ENCODE assay signal across 8 cellular contexts in the genomic region with DNA sequence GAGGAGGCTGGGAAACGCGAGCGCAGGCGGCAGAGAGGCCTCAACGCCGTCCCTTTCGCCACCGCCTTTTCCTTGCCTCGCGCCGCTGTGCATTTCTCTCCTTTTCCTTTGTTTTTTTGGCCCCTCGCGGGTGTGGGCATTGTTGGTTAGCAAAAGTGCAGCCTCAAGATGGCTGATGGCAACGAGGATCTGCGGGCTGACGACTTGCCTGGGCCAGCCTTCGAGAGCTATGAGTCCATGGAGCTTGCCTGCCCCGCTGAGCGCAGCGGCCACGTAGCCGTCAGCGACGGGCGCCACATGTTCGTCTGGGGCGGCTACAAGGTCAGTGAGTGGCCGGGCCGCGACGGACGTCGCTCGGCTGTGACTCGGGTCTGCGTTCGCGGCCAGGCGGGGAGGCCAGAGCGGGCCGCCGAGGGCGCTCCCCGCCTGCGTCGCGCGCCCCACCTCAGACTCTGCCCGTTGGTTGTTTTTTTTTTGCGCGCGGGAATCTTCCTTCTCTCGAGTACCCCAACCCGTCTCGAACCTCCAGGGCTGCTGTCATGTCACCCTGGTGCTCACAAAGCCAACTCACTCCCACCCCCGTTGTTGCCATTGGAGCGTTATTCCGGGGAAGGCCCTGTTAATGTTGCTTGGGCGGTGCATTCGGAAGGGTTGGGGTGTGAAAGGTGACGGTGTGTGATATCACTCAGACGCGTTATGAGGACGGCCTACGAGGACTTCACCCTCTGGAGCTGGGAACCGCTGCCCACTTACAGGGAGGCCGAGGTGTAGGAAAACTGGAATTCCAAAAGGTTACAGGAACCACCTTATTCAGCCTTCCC. TPM values are rescaled to one million over a fixed set of nuclear protein-coding genes. Genes with fewer than 3 reads are reported as not detected.
A peak's percentile ranks its signal among the peaks of the same experiment; 100 is the strongest.
DNase-seq lines count a peak whose midpoint lies in the region; ATAC-seq and TF ChIP-seq lines count a peak whose summit lies in the region.

No MANE protein-coding gene starts in this region.

- no peak for TF ChIP-seq POLR2A in testis (IDR thresholded peaks at IDR 0.05)

- peaks cover 4% of the 10 kb centered on the region for H3K36me3 Mint-ChIP-seq in CD4-positive, CD25-positive, alpha-beta regulatory T cell

- H4K20me1 ChIP-seq in osteoblast (ENCODE audit: insufficient read depth, low read length) = peaks cover 32% of the 10 kb centered on the region

- peaks cover 10 to 40% (median 28%) of the 10 kb centered on the region in 4 donors for H3K4me1 Mint-ChIP-seq in CD4-positive, CD25-positive, alpha-beta regulatory T cell

- peak; percentile 51 to 78 (median 63) for DNase-seq in CD4-positive, CD25-positive, alpha-beta regulatory T cell
- DNase-seq in RWPE2 (ENCODE audit: low spot score) (peak; percentile 70), globus pallidus (ENCODE audit: low spot score) (peak; percentile 42), osteoblast (ENCODE audit: insufficient read length, low spot score, missing footprints) (peak; percentile 83), testis (peak; percentile 71)
- DNase-seq in activated naive CD4-positive, alpha-beta T cell (lab: John Stamatoyannopoulos, UW) = peak; percentile 30 to 47 (median 38)

- H2AFZ ChIP-seq in osteoblast (ENCODE audit: low read length) = peak overlapping the region; percentile 88

- H3K9me3 ChIP-seq in CD4-positive, CD25-positive, alpha-beta regulatory T cell (ENCODE audit: control insufficient read depth in 2 of 2, low read length in 2 of 2) = no peaks in the 10 kb centered on the region
- no peaks in the 10 kb centered on the region for H3K9me3 ChIP-seq in RWPE2 (ENCODE audit: severe bottlenecking)
- no peaks in the 10 kb centered on the region for H3K9me3 ChIP-seq in osteoblast (ENCODE audit: low read depth, low read length)
- H3K9me3 ChIP-seq in testis = no peaks in the 10 kb centered on the region

- 0% methylated on average over 31 to 67 of the region's 67 CpGs for WGBS in testis, 2 donors

- peak overlapping the region; percentile 91 to 99 (median 97) for H3K4me3 Mint-ChIP-seq in CD4-positive, CD25-positive, alpha-beta regulatory T cell

- TF ChIP-seq CTCF in RWPE2 (IDR thresholded peaks at IDR 0.05; ENCODE audit: poor library complexity, severe bottlenecking) = no peak
- no peak for TF ChIP-seq CTCF in osteoblast (IDR thresholded peaks at IDR 0.05; ENCODE audit: extremely low read depth, low read depth, low read length)
- TF ChIP-seq CTCF in testis (IDR thresholded peaks at IDR 0.05) = no peak

- no peaks in the 10 kb centered on the region for H3K27me3 ChIP-seq in CD4-positive, CD25-positive, alpha-beta regulatory T cell (ENCODE audit: control insufficient read depth, insufficient read depth, low read length)
- H3K27me3 ChIP-seq in RWPE2 (ENCODE audit: insufficient read depth, poor library complexity, severe bottlenecking) (no peaks in the 10 kb centered on the region), osteoblast (ENCODE audit: insufficient read depth, low read length) (no peaks in the 10 kb centered on the region), testis (no peaks in the 10 kb centered on the region)

- peaks cover 30% of the 10 kb centered on the region for H3K4me1 ChIP-seq in CD4-positive, CD25-positive, alpha-beta regulatory T cell (ENCODE audit: control insufficient read depth, insufficient read depth, low read length, poor library complexity, severe bottlenecking)
- H3K4me1 ChIP-seq in RWPE2 (ENCODE audit: insufficient read depth, poor library complexity, severe bottlenecking) (peaks cover 4% of the 10 kb centered on the region), osteoblast (ENCODE audit: insufficient read depth, low read length) (peaks cover 25% of the 10 kb centered on the region), testis (peaks cover 27% of the 10 kb centered on the region)

- H3K27ac Mint-ChIP-seq in CD4-positive, CD25-positive, alpha-beta regulatory T cell = peak overlapping the region; percentile 98 to 99 (median 98)

- H3K4me2 ChIP-seq in osteoblast (ENCODE audit: insufficient read depth, low read length) = peak overlapping the region; percentile 99

- peak overlapping the region; percentile 73 for H3K4me3 ChIP-seq in CD4-positive, CD25-positive, alpha-beta regulatory T cell (ENCODE audit: low read depth, low read length)
- H3K4me3 ChIP-seq in RWPE2 (ENCODE audit: severe bottlenecking) = peak overlapping the region; percentile 68
- peak overlapping the region; percentile 99 for H3K4me3 ChIP-seq in osteoblast (ENCODE audit: insufficient read depth, low read length)
- peak overlapping the region; percentile 88 to 99 for H3K4me3 ChIP-seq in testis

- no peaks in the 10 kb centered on the region for H3K9me3 Mint-ChIP-seq in CD4-positive, CD25-positive, alpha-beta regulatory T cell

- ATAC-seq in CD4-positive, CD25-positive, alpha-beta regulatory T cell (ENCODE audit: low read depth in 2 of 2) = peak; percentile 30 to 33
- ATAC-seq in GM19351 (IDR thresholded peaks at IDR 0.05; ENCODE audit: unreplicated experiment) (peak; percentile 40), HG03469 (IDR thresholded peaks at IDR 0.05; ENCODE audit: unreplicated experiment) (peak; percentile 15), RWPE2 (ENCODE audit: low read depth) (peak; percentile 41)

- intact Hi-C loops in testis (cut with DNase I; ENCODE audit: low total_unique reads) = loop anchor here (5.0 kb wide), 1 partner anchor 136 kb away; no protein-coding TSS in a partner anchor

- H3K79me2 ChIP-seq in osteoblast (ENCODE audit: insufficient read depth, low read length) = peaks cover 32% of the 10 kb centered on the region

- H3K27ac ChIP-seq in CD4-positive, CD25-positive, alpha-beta regulatory T cell (ENCODE audit: insufficient read depth, low read length, poor library complexity, severe bottlenecking) = peak overlapping the region; percentile 95
- H3K27ac ChIP-seq in RWPE2 (ENCODE audit: poor library complexity, severe bottlenecking) (peak overlapping the region; percentile 79), osteoblast (ENCODE audit: low read depth, low read length) (peak overlapping the region; percentile 96), testis (peak overlapping the region; percentile 96 to 98)

- peaks cover 6% of the 10 kb centered on the region for H3K27me3 Mint-ChIP-seq in CD4-positive, CD25-positive, alpha-beta regulatory T cell

- peaks cover 3% of the 10 kb centered on the region for H3K36me3 ChIP-seq in CD4-positive, CD25-positive, alpha-beta regulatory T cell (ENCODE audit: control insufficient read depth, insufficient read depth, low read length)
- H3K36me3 ChIP-seq in RWPE2 (ENCODE audit: low read depth) (peaks cover 18% of the 10 kb centered on the region), osteoblast (ENCODE audit: insufficient read depth, low read length) (peaks cover 13% of the 10 kb centered on the region), testis (ENCODE audit: low read depth, missing control alignments) (no peaks in the 10 kb centered on the region)

RNA-seq across cellular contexts. Expression of gene KLHDC2, which starts 0.6 kb away (rescaled TPM):
- 81.1 TPM for total RNA-seq in CD4-positive, CD25-positive, alpha-beta regulatory T cell
- 100 to 1,000 TPM in 3 of 4 donors, 10 to 100 TPM in 1; 95.7 to 124 (median 117) TPM for polyA plus RNA-seq in CD4-positive, CD25-positive, alpha-beta regulatory T cell
- total RNA-seq in osteoblast (83.2 and 110 TPM in 2 replicates), testis (10 to 100 TPM; 74.4 to 90.7 TPM)
- polyA plus RNA-seq in testis (ENCODE audit: insufficient read depth, low read depth, low replicate concordance) = 127 TPM

Comparison
In these comparisons a context has a peak if more than half of its experiments do, and no peak if none do; other contexts are left out.
1. Peak in every context shown above with its lines: DNase-seq, ATAC-seq, H3K4me3 ChIP-seq and H3K27ac ChIP-seq.